8 cellular contexts compared by ENCODE assay signal in genomic region chr1:229557913-229558414, GRCh38. TPM values are rescaled to one million over a fixed set of nuclear protein-coding genes. Genes with fewer than 3 reads are reported as not detected.
DNase-seq lines count a peak whose midpoint lies in the region; ATAC-seq and TF ChIP-seq lines count a peak whose summit lies in the region.

No MANE protein-coding gene starts in this region.

- intact Hi-C loops in activated CD4-positive, alpha-beta T cell treated with anti-CD3 and anti-CD28 coated beads for 36 hours (cut with DNase I, micrococcal nuclease), result loop anchor here (1.0 to 5.0 kb wide), 11 partner anchors 16 to 754 kb away; partner anchors contain the start of genes NUP133 (in 2 of the 2), CCSAP (in 1 of the 2) and RAB4A (in 1 of the 2)
- intact Hi-C loops in lower leg skin (cut with DNase I; ENCODE audit: low total_unique reads), result no loop called here

- ATAC-seq in GM21529 (IDR thresholded peaks at IDR 0.05; ENCODE audit: unreplicated experiment), result peak; percentile 32
- ATAC-seq in activated CD4-positive, alpha-beta T cell treated with anti-CD3 and anti-CD28 coated beads for 36 hours, result peak; percentile 6

- peak overlapping the region; percentile 89 for H3K27ac Mint-ChIP-seq in activated CD4-positive, alpha-beta T cell treated with anti-CD3 and anti-CD28 coated beads for 36 hours

- H3K36me3 Mint-ChIP-seq in activated CD4-positive, alpha-beta T cell treated with anti-CD3 and anti-CD28 coated beads for 36 hours (ENCODE audit: low read depth), result no peaks in the 10 kb centered on the region

- H3K4me1 Mint-ChIP-seq in activated CD4-positive, alpha-beta T cell treated with anti-CD3 and anti-CD28 coated beads for 36 hours, result peaks cover 38% of the 10 kb centered on the region

- 0% methylated on average over 21 to 28 of the region's 59 CpGs for WGBS in lower leg skin, 2 donors

- no peak for TF ChIP-seq POLR2A in lower leg skin (IDR thresholded peaks at IDR 0.05)

- H3K4me3 Mint-ChIP-seq in activated CD4-positive, alpha-beta T cell treated with anti-CD3 and anti-CD28 coated beads for 36 hours, result peak overlapping the region; percentile 86

- no peaks in the 10 kb centered on the region for H3K9me3 Mint-ChIP-seq in activated CD4-positive, alpha-beta T cell treated with anti-CD3 and anti-CD28 coated beads for 36 hours (ENCODE audit: low read depth)

- TF ChIP-seq CTCF in lower leg skin (IDR thresholded peaks at IDR 0.05), result no peak

- CTCF ChIA-PET in activated CD4-positive, alpha-beta T cell treated with anti-CD3 and anti-CD28 coated beads for 36 hours (lab: Charles Lee), result interaction anchor here (0.6 to 1.6 kb wide), 9 partner anchors 12 to 209 kb away, joined by 3 to 6 read pairs (median 3); no protein-coding TSS in a partner anchor

- H3K4me3 ChIP-seq in GM08714 (ENCODE audit: low read length), result peak overlapping the region; percentile 89
- H3K4me3 ChIP-seq in lower leg skin (ENCODE audit: low read depth, poor library complexity, severe bottlenecking), result peak overlapping the region; percentile 94

- POLR2A ChIA-PET in activated CD4-positive, alpha-beta T cell treated with anti-CD3 and anti-CD28 coated beads for 36 hours (lab: Charles Lee), result interaction anchor here (1.2 to 2.2 kb wide), 3 partner anchors 49 to 69 kb away, joined by 3 to 7 read pairs (median 4); partner anchors contain the start of genes NUP133, TAF5L and URB2

- H3K27me3 Mint-ChIP-seq in activated CD4-positive, alpha-beta T cell treated with anti-CD3 and anti-CD28 coated beads for 36 hours, result no peaks in the 10 kb centered on the region

- DNase-seq in HuH-7.5 (ENCODE audit: low spot score) (peak; percentile 70), dermis blood vessel endothelial cell (peak; percentile 54), lower leg skin (ENCODE audit: low spot score in 2 of 2) (peak in 1 of 2 donors; percentile 86), GOT3 (lab: John Stamatoyannopoulos, UW) (no peak)
- DNase-seq in activated CD4-positive, alpha-beta T cell treated with anti-CD3 and anti-CD28 coated beads for 36 hours, result peak; percentile 54
- DNase-seq in stimulated activated CD4-positive, alpha-beta T cell treated with anti-CD3 and anti-CD28 coated beads, TNF-alpha, amount 100 ng/mL, for 4 hours (ENCODE audit: low read depth in 3 of 3), result peak; percentile 9 to 38 (median 9)

RNA-seq across cellular contexts. Expression of gene ABCB10, which starts 0.5 kb away (rescaled TPM):
- total RNA-seq in activated CD4-positive, alpha-beta T cell treated with anti-CD3 and anti-CD28 coated beads for 36 hours, result 10 to 100 TPM; 18.4 to 30.1 TPM
- total RNA-seq in dermis blood vessel endothelial cell (35.7 and 36.8 TPM in 2 replicates), lower leg skin (10 to 100 TPM; 11.4 to 13.2 (median 12.2) TPM)

RNA-seq across cellular contexts. Expression of gene NUP133, which starts 49.8 kb away (rescaled TPM):
- 10 to 100 TPM; 53.5 to 57.5 TPM for total RNA-seq in activated CD4-positive, alpha-beta T cell treated with anti-CD3 and anti-CD28 coated beads for 36 hours
- total RNA-seq in dermis blood vessel endothelial cell (40.0 and 50.0 TPM in 2 replicates), lower leg skin (10 to 100 TPM; 21.9 to 31.6 (median 26.9) TPM)
